ENCODE assay signal across 28 cellular contexts in the genomic region with DNA sequence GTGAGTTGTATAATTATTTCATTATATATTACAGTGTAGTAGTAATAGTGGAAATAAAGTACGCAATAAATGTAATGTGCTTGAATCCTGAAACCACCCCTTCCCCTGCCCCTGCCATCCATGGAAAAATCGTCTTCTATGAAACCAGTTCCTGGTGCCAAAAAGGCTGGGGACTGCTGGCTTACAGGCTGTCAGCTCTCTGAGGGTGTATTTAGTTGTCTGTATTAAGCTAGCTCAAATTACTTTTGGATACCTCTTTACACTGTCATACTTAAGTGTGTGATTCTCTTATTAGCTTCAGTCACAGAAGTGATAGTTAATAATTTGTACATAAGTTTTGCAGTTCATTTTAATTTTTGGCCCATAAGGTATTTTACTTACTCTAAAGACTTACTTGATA.
"Had no signal": no experiment of that assay in that cellular context is flagged by ENCODE, and none has a peak within 500 bp of the region (broad histone marks: within the 10 kb centered on the region; RNA-seq: fewer than 3 reads in every experiment).

No MANE protein-coding gene starts in this region.

- H3K4me3 ChIP-seq: ascending aorta, breast epithelium, cardiac muscle cell, esophagus muscularis mucosa, gastrocnemius medialis, heart left ventricle had no signal

- ATAC-seq: activated naive CD4-positive, alpha-beta T cell treated with anti-CD3 and anti-CD28 coated beads, Interleukin-2, amount 50 U/mL, for 72 hours; activated T-cell treated with anti-CD3 and anti-CD28 coated beads, Interleukin-2, amount 50 U/mL, for 72 hours; effector memory CD8-positive, alpha-beta T cell; foreskin keratinocyte; gastrocnemius medialis had no signal

- H3K27ac ChIP-seq: breast epithelium, cardiac muscle cell, foreskin keratinocyte, gastrocnemius medialis had no signal

- DNase-seq: activated CD4-positive, alpha-beta memory T cell treated with anti-CD3 and anti-CD28 coated beads, Interleukin-2, amount 10 ng/mL, durations not matched to agents 7 days and 5 days; activated CD4-positive, alpha-beta T cell treated with anti-CD3 and anti-CD28 coated beads for 1 hour; activated CD4-positive, alpha-beta T cell treated with anti-CD3 and anti-CD28 coated beads for 4 hours; activated CD4-positive, alpha-beta T cell treated with anti-CD3 and anti-CD28 coated beads, Interleukin-2, amount 10 ng/mL, durations not matched to agents 7 days and 5 days; activated CD4-positive, alpha-beta T cell treated with anti-CD3 and anti-CD28 coated beads, Interleukin-2, amount 50 U/mL, for 4 hours; activated CD8-positive, alpha-beta memory T cell treated with anti-CD3 and anti-CD28 coated beads, Interleukin-2, amount 50 U/mL, for 48 hours; activated gamma-delta T cell; activated naive CD4-positive, alpha-beta T cell; activated naive CD4-positive, alpha-beta T cell treated with anti-CD3 and anti-CD28 coated beads, Interleukin-2, amount 10 ng/mL, durations not matched to agents 7 days and 5 days; activated naive CD8-positive, alpha-beta T cell treated with anti-CD3 and anti-CD28 coated beads, Interleukin-2, amount 10 ng/mL, durations not matched to agents 7 days and 5 days; activated T-cell treated with anti-CD3 and anti-CD28 coated beads for 4 hours; activated T-cell treated with anti-CD3 and anti-CD28 coated beads, Interleukin-2, amount 50 U/mL, for 24 hours; activated T-cell treated with anti-CD3 and anti-CD28 coated beads, Interleukin-2, amount 50 U/mL, for 72 hours; cortex of kidney; dermis blood vessel endothelial cell; effector CD4-positive, alpha-beta T cell; effector memory CD8-positive, alpha-beta T cell; erythroblast; foreskin keratinocyte; gastrocnemius medialis; glutamatergic neuron; heart left ventricle; T-helper 2 cell had no signal
